ENCODE assay signal across 21 cellular contexts in the genomic region with DNA sequence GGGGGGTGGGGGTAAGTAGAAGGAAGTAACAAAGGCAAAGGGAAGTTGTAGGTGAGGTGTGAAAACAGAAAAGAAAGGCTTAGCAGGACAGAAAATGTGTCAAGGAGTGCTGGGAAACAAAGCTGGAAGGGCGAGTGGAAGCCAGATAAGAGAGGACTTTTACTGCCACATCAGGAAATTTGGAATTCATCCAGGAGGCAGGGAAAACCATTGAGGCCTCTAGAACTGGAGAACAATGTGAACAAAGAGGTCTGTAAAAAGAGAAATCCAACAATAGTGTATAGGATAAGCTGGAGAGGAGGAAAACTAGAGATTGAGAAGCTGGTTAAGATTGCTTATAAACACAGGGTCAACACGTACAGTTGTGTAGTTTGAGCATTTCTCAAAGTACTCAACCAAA.
"Had no signal": no experiment of that assay in that cellular context is flagged by ENCODE, and none has a peak within 500 bp of the region (broad histone marks: within the 10 kb centered on the region; RNA-seq: fewer than 3 reads in every experiment).

No MANE protein-coding gene starts in this region.

- H2AFZ ChIP-seq: hepatocyte had no signal

- ATAC-seq: left colon; left ventricle myocardium superior; mucosa of descending colon; naive thymus-derived CD8-positive, alpha-beta T cell; stimulated activated naive B cell treated with anti-CD40 and anti-IgM and Interleukin-4, amounts not matched to agents 10 μg/mL and 1 μg/mL and 100 μg/mL, for 72 hours; stimulated activated naive CD8-positive, alpha-beta T cell treated with anti-CD3 and anti-CD28 coated beads, Interleukin-15, amount 100 ng/mL, for 72 hours had no signal

- H3K27ac ChIP-seq: epithelial cell of prostate, esophagus muscularis mucosa, hepatocyte, neutrophil, right atrium auricular region, sigmoid colon, skin epidermis, uterus had no signal

- H3K4me3 Mint-ChIP-seq: naive thymus-derived CD8-positive, alpha-beta T cell; stimulated activated naive B cell treated with anti-CD40 and anti-IgM and Interleukin-4, amounts not matched to agents 10 μg/mL and 1 μg/mL and 100 μg/mL, for 72 hours; stimulated activated naive CD8-positive, alpha-beta T cell treated with anti-CD3 and anti-CD28 coated beads, Interleukin-15, amount 100 ng/mL, for 72 hours had no signal

- H3K36me3 ChIP-seq: esophagus muscularis mucosa, neutrophil, right atrium auricular region, sigmoid colon, uterus had no signal

- H3K36me3 Mint-ChIP-seq: naive thymus-derived CD8-positive, alpha-beta T cell; stimulated activated naive B cell treated with anti-CD40 and anti-IgM and Interleukin-4, amounts not matched to agents 10 μg/mL and 1 μg/mL and 100 μg/mL, for 72 hours had no signal

- H3K4me2 ChIP-seq: hepatocyte had no signal

- H3K27me3 ChIP-seq: esophagus muscularis mucosa, hepatocyte, neutrophil, right atrium auricular region, sigmoid colon, uterus had no signal

- H3K27ac Mint-ChIP-seq: naive thymus-derived CD8-positive, alpha-beta T cell; stimulated activated naive B cell treated with anti-CD40 and anti-IgM and Interleukin-4, amounts not matched to agents 10 μg/mL and 1 μg/mL and 100 μg/mL, for 72 hours; stimulated activated naive CD8-positive, alpha-beta T cell treated with anti-CD3 and anti-CD28 coated beads, Interleukin-15, amount 100 ng/mL, for 72 hours had no signal

- H3K4me1 Mint-ChIP-seq: stimulated activated naive B cell treated with anti-CD40 and anti-IgM and Interleukin-4, amounts not matched to agents 10 μg/mL and 1 μg/mL and 100 μg/mL, for 72 hours; stimulated activated naive CD8-positive, alpha-beta T cell treated with anti-CD3 and anti-CD28 coated beads, Interleukin-15, amount 100 ng/mL, for 72 hours had no signal

- DNase-seq: effector memory CD4-positive, alpha-beta T cell; foreskin fibroblast; left colon; left ventricle myocardium superior; mucosa of descending colon; naive thymus-derived CD8-positive, alpha-beta T cell; posterior cingulate gyrus; sigmoid colon; stimulated activated CD4-positive, alpha-beta T cell treated with anti-CD3 and anti-CD28 coated beads, Interleukin-2, amount 100 ng/mL, for 24 hours; stimulated activated CD4-positive, alpha-beta T cell treated with anti-CD3 and anti-CD28 coated beads, Interleukin-4, amount 100 ng/mL, for 4 hours; stimulated activated naive B cell treated with anti-CD40 and anti-IgM and Interleukin-4, amounts not matched to agents 10 μg/mL and 1 μg/mL and 100 μg/mL, for 72 hours; stimulated activated naive CD8-positive, alpha-beta T cell treated with anti-CD3 and anti-CD28 coated beads, Interleukin-15, amount 100 ng/mL, for 72 hours; trophoblast cell; uterus had no signal

- H3K79me2 ChIP-seq: hepatocyte had no signal

- H3K4me1 ChIP-seq: esophagus muscularis mucosa, right atrium auricular region, sigmoid colon, uterus had no signal

- H3K4me3 ChIP-seq: esophagus muscularis mucosa, hepatocyte, lung, mucosa of descending colon, right atrium auricular region, sigmoid colon, skin epidermis, uterus had no signal
